Comparison of ENCODE assay signal across 23 cellular contexts in genomic region chr12:95129115-95129514, GRCh38. TPM values are rescaled to one million over a fixed set of nuclear protein-coding genes. Genes with fewer than 3 reads are reported as not detected.
DNase-seq lines count a peak whose midpoint lies in the region; ATAC-seq and TF ChIP-seq lines count a peak whose summit lies in the region.
"Had no signal": no experiment of that assay in that cellular context is flagged by ENCODE, and none has a peak within 500 bp of the region (broad histone marks: within the 10 kb centered on the region; RNA-seq: fewer than 3 reads in every experiment).

No MANE protein-coding gene starts in this region.

- DNase-seq in Caco-2 (no peak), mesendoderm (no peak), trophoblast cell (no peak), thyroid gland (no peak)
- DNase-seq in central memory CD4-positive, alpha-beta T cell, result no peak
- no peak for DNase-seq in activated naive CD4-positive, alpha-beta T cell treated with Interleukin-2 at 50 U/mL for 16 hours
- DNase-seq: AML-193; CD4-positive, alpha-beta T cell; CD8-positive, alpha-beta T cell; DMS 273 treated with DMSO at 0.1 percent for 48 hours; DMS153; DMS53; DMS79; DND-41; EL; GDM1 had no signal

- CTCF ChIA-PET in Caco-2 (lab: Charles Lee), result no interaction called here

- H2BK120ac ChIP-seq in mesendoderm (ENCODE audit: low read depth, low read length), result peak overlapping the region; percentile 88
- H2BK120ac ChIP-seq in trophoblast cell (ENCODE audit: insufficient read depth, low read length, poor library complexity), result no peak overlapping the region

- H3K36me3 ChIP-seq in Caco-2 (ENCODE audit: control insufficient read depth, insufficient read depth, low read length) (peaks cover 3% of the 10 kb centered on the region), mesendoderm (ENCODE audit: control insufficient read depth, insufficient read depth, low read length) (no peaks in the 10 kb centered on the region), trophoblast cell (ENCODE audit: control insufficient read depth in 1 of 2, insufficient read depth in 2 of 2, low read length in 2 of 2) (peaks cover 13 to 15% of the 10 kb centered on the region in 2 experiments), thyroid gland (no peaks in the 10 kb centered on the region)

- H2BK15ac ChIP-seq in mesendoderm (replicated peaks; ENCODE audit: low read depth), result no peak overlapping the region

- H3K36me3 Mint-ChIP-seq in Caco-2 (ENCODE audit: insufficient read depth, unreplicated experiment), result peaks cover 29% of the 10 kb centered on the region
- H3K36me3 Mint-ChIP-seq: CD8-positive, alpha-beta T cell had no signal

- H3K56ac ChIP-seq in mesendoderm (ENCODE audit: low read length), result peak overlapping the region; percentile 52

- TF ChIP-seq POLR2A in thyroid gland (IDR thresholded peaks at IDR 0.05), result no peak

- no peak for TF ChIP-seq CTCF in Caco-2 (IDR thresholded peaks at IDR 0.05; ENCODE audit: insufficient read depth in 1 of 2, low read depth in 1 of 2, low read length in 1 of 2, severe bottlenecking in 1 of 2, unreplicated experiment in 1 of 2)
- TF ChIP-seq CTCF in thyroid gland (IDR thresholded peaks at IDR 0.05), result no peak

- intact Hi-C loops in Caco-2 (cut with micrococcal nuclease; ENCODE audit: unreplicated experiment), result no loop called here
- intact Hi-C loops in thyroid gland (cut with DNase I), result no loop called here

- no peaks in the 10 kb centered on the region for H3K9me3 Mint-ChIP-seq in Caco-2 (ENCODE audit: unreplicated experiment)
- H3K9me3 Mint-ChIP-seq: CD4-positive, alpha-beta T cell; CD8-positive, alpha-beta T cell had no signal

- no peaks in the 10 kb centered on the region for H3K9me3 ChIP-seq in Caco-2
- H3K9me3 ChIP-seq in trophoblast cell (ENCODE audit: insufficient read depth, low read depth, low read length), result no peaks in the 10 kb centered on the region
- H3K9me3 ChIP-seq in thyroid gland, result no peaks in the 10 kb centered on the region
- H3K9me3 ChIP-seq: A549; BLaER1 treated with 17β-estradiol and CSF1 and Interleukin-3, amounts not matched to agents 10 nM and 100 nM had no signal

- peaks cover 29% of the 10 kb centered on the region for H3K4me1 ChIP-seq in Caco-2
- peaks cover 4% of the 10 kb centered on the region for H3K4me1 ChIP-seq in mesendoderm (ENCODE audit: control insufficient read depth, low read depth, low read length)
- H3K4me1 ChIP-seq in trophoblast cell (ENCODE audit: control insufficient read depth in 1 of 2, insufficient read depth in 2 of 2, low read length in 2 of 2), result peaks cover 0 to 2% of the 10 kb centered on the region in 2 experiments
- H3K4me1 ChIP-seq in thyroid gland, result peaks cover 8 to 19% of the 10 kb centered on the region in 2 donors

- no peak overlapping the region for H3K4me2 ChIP-seq in mesendoderm (ENCODE audit: low read length)
- no peak overlapping the region for H3K4me2 ChIP-seq in trophoblast cell (ENCODE audit: low read length)
- H3K4me2 ChIP-seq: A549; BLaER1 treated with 17β-estradiol and CSF1 and Interleukin-3, amounts not matched to agents 10 nM and 100 nM had no signal

- H2AK5ac ChIP-seq in mesendoderm (ENCODE audit: low read length) (peak overlapping the region; percentile 91), trophoblast cell (ENCODE audit: low read length) (no peak overlapping the region)

- H4K8ac ChIP-seq in mesendoderm (ENCODE audit: low read depth, low read length) (peak overlapping the region; percentile 81), trophoblast cell (ENCODE audit: low read depth, low read length) (no peak overlapping the region)

- WGBS in mesendoderm (ENCODE audit: extremely low coverage, insufficient coverage, low lambda C conversion rate), result no CpG with 5 or more reads among the region's 2 CpGs
- WGBS in trophoblast cell (ENCODE audit: extremely low coverage, insufficient coverage, insufficient read length), result no CpG with 5 or more reads among the region's 2 CpGs
- 96 to 98% methylated on average over 2 of the region's 2 CpGs for WGBS in thyroid gland, 2 donors

- no peak for ATAC-seq in activated CD4-positive, CD25-positive, alpha-beta regulatory T cell treated with anti-CD3 and anti-CD28 coated beads, Interleukin-2, amount 50 U/mL, for 24 hours
- ATAC-seq: A549; CD8-positive, alpha-beta T cell; GM12878 had no signal

- H2BK5ac ChIP-seq in mesendoderm (ENCODE audit: low read length) (peak overlapping the region; percentile 89), trophoblast cell (ENCODE audit: low read depth, low read length, poor library complexity) (peak overlapping the region; percentile 21)

- no peak overlapping the region for H3K14ac ChIP-seq in trophoblast cell (ENCODE audit: low read length)

- H3K27ac ChIP-seq in mesendoderm (ENCODE audit: low read depth, low read length) (peak overlapping the region; percentile 87), trophoblast cell (ENCODE audit: low read depth, low read length) (no peak overlapping the region), thyroid gland (peak overlapping the region; percentile 72 to 87 (median 75))
- H3K27ac ChIP-seq: 22Rv1; BLaER1 treated with 17β-estradiol and CSF1 and Interleukin-3, amounts not matched to agents 10 nM and 100 nM; C4-2B had no signal

- H3K27me3 ChIP-seq in Caco-2 (replicated peaks; ENCODE audit: control insufficient read depth, insufficient read depth, low read length) (no peaks in the 10 kb centered on the region), mesendoderm (ENCODE audit: insufficient read depth, low read length, poor library complexity) (no peaks in the 10 kb centered on the region), trophoblast cell (ENCODE audit: insufficient read depth, low read length) (no peaks in the 10 kb centered on the region), thyroid gland (no peaks in the 10 kb centered on the region)
- H3K27me3 ChIP-seq: BLaER1 treated with 17β-estradiol and CSF1 and Interleukin-3, amounts not matched to agents 10 nM and 100 nM had no signal

- H3K4me1 Mint-ChIP-seq in Caco-2 (ENCODE audit: low read depth, unreplicated experiment), result peaks cover 23% of the 10 kb centered on the region
- H3K4me1 Mint-ChIP-seq: B cell had no signal

- H2AFZ ChIP-seq in trophoblast cell (ENCODE audit: insufficient read depth, low read length, poor library complexity), result no peak overlapping the region

- H3K9ac ChIP-seq in mesendoderm (ENCODE audit: low read length) (no peak overlapping the region), trophoblast cell (ENCODE audit: low read length) (no peak overlapping the region)
- H3K9ac ChIP-seq: BLaER1 treated with 17β-estradiol and CSF1 and Interleukin-3, amounts not matched to agents 10 nM and 100 nM had no signal

- H3K4me3 ChIP-seq in Caco-2 (ENCODE audit: low read depth, low read length), result no peak overlapping the region
- H3K4me3 ChIP-seq in mesendoderm (ENCODE audit: low read length), result no peak overlapping the region
- no peak overlapping the region for H3K4me3 ChIP-seq in trophoblast cell (ENCODE audit: low read depth, low read length)
- no peak overlapping the region for H3K4me3 ChIP-seq in thyroid gland (replicated peaks in 1 of 3)
- H3K4me3 ChIP-seq: A549; BLaER1 treated with 17β-estradiol and CSF1 and Interleukin-3, amounts not matched to agents 10 nM and 100 nM; GM12878 had no signal

- no peaks in the 10 kb centered on the region for H3K27me3 Mint-ChIP-seq in Caco-2 (ENCODE audit: insufficient read depth, unreplicated experiment)
- H3K27me3 Mint-ChIP-seq: B cell; CD4-positive, alpha-beta T cell had no signal

- no peak overlapping the region for H4K12ac ChIP-seq in trophoblast cell (ENCODE audit: low read depth, low read length)

- H3K4ac ChIP-seq in mesendoderm (ENCODE audit: low read depth, low read length), result peak overlapping the region; percentile 71
- no peak overlapping the region for H3K4ac ChIP-seq in trophoblast cell (ENCODE audit: low read depth, low read length)

- H3K4me3 Mint-ChIP-seq in Caco-2 (ENCODE audit: unreplicated experiment), result no peak overlapping the region
- H3K4me3 Mint-ChIP-seq: B cell; CD4-positive, alpha-beta T cell; CD8-positive, alpha-beta T cell had no signal

- POLR2A ChIA-PET in Caco-2 (lab: Charles Lee), result no interaction called here

- H3K79me1 ChIP-seq in mesendoderm (ENCODE audit: low read length) (no peaks in the 10 kb centered on the region), trophoblast cell (ENCODE audit: low read length) (no peaks in the 10 kb centered on the region)

- no peak overlapping the region for H4K91ac ChIP-seq in trophoblast cell (ENCODE audit: low read depth, low read length)

- H3K79me2 ChIP-seq in mesendoderm (ENCODE audit: control insufficient read depth, insufficient read depth, low read length), result no peaks in the 10 kb centered on the region
- no peaks in the 10 kb centered on the region for H3K79me2 ChIP-seq in trophoblast cell (ENCODE audit: control insufficient read depth, insufficient read depth, low read length, poor library complexity)

- H3K18ac ChIP-seq in mesendoderm (ENCODE audit: low read length) (peak overlapping the region; percentile 92), trophoblast cell (ENCODE audit: low read length) (no peak overlapping the region)

- BruUV-seq in Caco-2 (replicated peaks; lab: Mats Ljungman, UMichigan), result no TSS peak

- no peak overlapping the region for H3K23ac ChIP-seq in mesendoderm (ENCODE audit: low read length)
- no peak overlapping the region for H3K23ac ChIP-seq in trophoblast cell (ENCODE audit: low read length)

- peak overlapping the region; percentile 8 for H3K27ac Mint-ChIP-seq in Caco-2 (ENCODE audit: unreplicated experiment)
- H3K27ac Mint-ChIP-seq: B cell; CD4-positive, alpha-beta T cell; CD8-positive, alpha-beta T cell had no signal

- H2BK12ac ChIP-seq in trophoblast cell (ENCODE audit: low read length), result no peak overlapping the region

- no peak overlapping the region for H4K5ac ChIP-seq in mesendoderm (ENCODE audit: low read length)

RNA-seq across cellular contexts. Expression of gene NR2C1, which starts 55.7 kb away (rescaled TPM):
- 49.7 and 51.1 TPM in 2 replicates for total RNA-seq in Caco-2 (2022)
- polyA plus RNA-seq in mesendoderm (2013, experiment 1 of 2), result 44.0 TPM
- 47.2 TPM for polyA plus RNA-seq in mesendoderm (2013, experiment 2 of 2)
- 64.4 and 66.8 TPM in 2 replicates for polyA plus RNA-seq in trophoblast cell (2013)
- 100 to 1,000 TPM in 2 of 4 donors, 10 to 100 TPM in 2; 69.6 to 248 (median 103) TPM for total RNA-seq in thyroid gland
